8 cellular contexts compared by ENCODE assay signal in genomic region chr1:226549094-226549936, GRCh38. TPM values are rescaled to one million over a fixed set of nuclear protein-coding genes. Genes with fewer than 3 reads are reported as not detected.
A peak's percentile ranks its signal among the peaks of the same experiment; 100 is the strongest.
DNase-seq lines count a peak whose midpoint lies in the region; ATAC-seq and TF ChIP-seq lines count a peak whose summit lies in the region.

No MANE protein-coding gene starts in this region.

- H3K4me1 Mint-ChIP-seq in CD4-positive, CD25-positive, alpha-beta regulatory T cell: peaks cover 6 to 16% (median 9%) of the 10 kb centered on the region in 4 donors

- ATAC-seq in CD4-positive, CD25-positive, alpha-beta regulatory T cell (ENCODE audit: low read depth in 2 of 2): no peak
- ATAC-seq in body of pancreas (no peak), GM21619 (IDR thresholded peaks at IDR 0.05; ENCODE audit: unreplicated experiment) (no peak)

- H3K9me3 Mint-ChIP-seq in CD4-positive, CD25-positive, alpha-beta regulatory T cell: peaks cover 0 to 4% (median 0%) of the 10 kb centered on the region in 7 donors

- TF ChIP-seq POLR2A in body of pancreas (IDR thresholded peaks at IDR 0.05): no peak

- peak overlapping the region; percentile 24 for H3K4me3 ChIP-seq in CD4-positive, CD25-positive, alpha-beta regulatory T cell (ENCODE audit: low read depth, low read length)
- H3K4me3 ChIP-seq in body of pancreas (peak overlapping the region; percentile 0 to 6), mesodermal cell (ENCODE audit: extremely low read depth, insufficient read depth, low read length, poor library complexity, severe bottlenecking) (peak overlapping the region; percentile 31)

- H3K27me3 ChIP-seq in CD4-positive, CD25-positive, alpha-beta regulatory T cell (ENCODE audit: control insufficient read depth, insufficient read depth, low read length): peaks cover 50% of the 10 kb centered on the region
- no peaks in the 10 kb centered on the region for H3K27me3 ChIP-seq in body of pancreas

- 0 to 2% methylated on average over 9 to 67 of the region's 73 CpGs for WGBS in body of pancreas, 2 donors
- 0 to 1% methylated on average over 35 to 50 of the region's 73 CpGs for WGBS in mesodermal cell (ENCODE audit: insufficient coverage in 2 of 2), 2 experiments

- H3K4me3 Mint-ChIP-seq in CD4-positive, CD25-positive, alpha-beta regulatory T cell: peak overlapping the region in 3 of 4 donors; percentile 73 to 82 (median 74)

- H3K36me3 ChIP-seq in CD4-positive, CD25-positive, alpha-beta regulatory T cell (ENCODE audit: control insufficient read depth, insufficient read depth, low read length): no peaks in the 10 kb centered on the region
- H3K36me3 ChIP-seq in body of pancreas (replicated peaks in 1 of 2; ENCODE audit: insufficient read depth in 1 of 2, low read depth in 2 of 2): no peaks in the 10 kb centered on the region
- H3K36me3 ChIP-seq in mesodermal cell (ENCODE audit: control insufficient read depth, insufficient read depth, low read length): no peaks in the 10 kb centered on the region

- H3K27ac Mint-ChIP-seq in CD4-positive, CD25-positive, alpha-beta regulatory T cell: peak overlapping the region in 1 of 3 donors; percentile 5

- no peaks in the 10 kb centered on the region for H3K9me3 ChIP-seq in CD4-positive, CD25-positive, alpha-beta regulatory T cell (ENCODE audit: control insufficient read depth in 2 of 2, low read length in 2 of 2)
- H3K9me3 ChIP-seq in body of pancreas (no peaks in the 10 kb centered on the region), mesodermal cell (ENCODE audit: control insufficient read depth, low read length) (no peaks in the 10 kb centered on the region)

- TF ChIP-seq EP300 in Ishikawa (IDR thresholded peaks at IDR 0.05; ENCODE audit: borderline replicate concordance): no peak

- TF ChIP-seq RAD21 in Ishikawa (IDR thresholded peaks at IDR 0.05; ENCODE audit: low read depth): no peak

- peaks cover 83% of the 10 kb centered on the region for H3K27me3 Mint-ChIP-seq in CD4-positive, CD25-positive, alpha-beta regulatory T cell

- peaks cover 33% of the 10 kb centered on the region for H3K4me1 ChIP-seq in CD4-positive, CD25-positive, alpha-beta regulatory T cell (ENCODE audit: control insufficient read depth, insufficient read depth, low read length, poor library complexity, severe bottlenecking)
- H3K4me1 ChIP-seq in body of pancreas (peaks cover 30% of the 10 kb centered on the region), mesodermal cell (ENCODE audit: control insufficient read depth, insufficient read depth, low read length, poor library complexity, severe bottlenecking) (peaks cover 9% of the 10 kb centered on the region)

- H3K27ac ChIP-seq in CD4-positive, CD25-positive, alpha-beta regulatory T cell (ENCODE audit: insufficient read depth, low read length, poor library complexity, severe bottlenecking): no peak overlapping the region
- no peak overlapping the region for H3K27ac ChIP-seq in body of pancreas
- no peak overlapping the region for H3K27ac ChIP-seq in mesodermal cell (ENCODE audit: low read depth, low read length, severe bottlenecking)

- no peaks in the 10 kb centered on the region for H3K36me3 Mint-ChIP-seq in CD4-positive, CD25-positive, alpha-beta regulatory T cell

- DNase-seq in CD4-positive, CD25-positive, alpha-beta regulatory T cell: peak in 2 of 3 donors; percentile 5 to 20
- DNase-seq in body of pancreas (no peak), NCI-H2029 (lab: John Stamatoyannopoulos, UW) (no peak), nucleus accumbens (lab: John Stamatoyannopoulos, UW) (no peak), NCI-H446 (lab: John Stamatoyannopoulos, UW) (no peak)

- TF ChIP-seq CTCF in body of pancreas (IDR thresholded peaks at IDR 0.05): no peak

- intact Hi-C loops in body of pancreas (cut with DNase I): no loop called here

TF ChIP-seq in Ishikawa, 13 proteins besides CTCF, POLR2A, EP300 and RAD21:
- TF ChIP-seq CEBPB (IDR thresholded peaks at IDR 0.05) (no peak), ZBTB7A (IDR thresholded peaks at IDR 0.05; ENCODE audit: low read depth) (peak; percentile 92)

RNA-seq across cellular contexts. Expression of gene STUM, which starts 0.8 kb away (rescaled TPM):
- not detected for total RNA-seq in CD4-positive, CD25-positive, alpha-beta regulatory T cell
- under 1 TPM in 3 of 4 donors, not detected in 1; 0.03 to 0.09 (median 0.06) TPM for polyA plus RNA-seq in CD4-positive, CD25-positive, alpha-beta regulatory T cell
- 1 to 10 TPM; 1.3 to 1.6 TPM for total RNA-seq in body of pancreas
- polyA plus RNA-seq in mesodermal cell (2013, experiment 1 of 2): 0.15 TPM
- 0.15 TPM for polyA plus RNA-seq in mesodermal cell (2013, experiment 2 of 2)

Comparison
In these comparisons a context has a peak if more than half of its experiments do, and no peak if none do; other contexts are left out.
1. DNase-seq: peak in CD4-positive, CD25-positive, alpha-beta regulatory T cell (2 of 3); none in body of pancreas (0 of 4), NCI-H2029 (single experiment), nucleus accumbens (0 of 56) and NCI-H446 (0 of 2).
2. Peak in every context shown above with its lines, with median percentiles within 50 percentile points of each other: H3K4me3 ChIP-seq.